Comparison of ENCODE assay signal across 15 cellular contexts in genomic region chr19:38276942-38277517, GRCh38. TPM values are rescaled to one million over a fixed set of nuclear protein-coding genes. Genes with fewer than 3 reads are reported as not detected.
DNase-seq lines count a peak whose midpoint lies in the region; ATAC-seq, FAIRE-seq and TF ChIP-seq lines count a peak whose summit lies in the region.
"Had no signal": no experiment of that assay in that cellular context is flagged by ENCODE, and none has a peak within 500 bp of the region (broad histone marks: within the 10 kb centered on the region; RNA-seq: fewer than 3 reads in every experiment).

No MANE protein-coding gene starts in this region.

- no peak for TF ChIP-seq RAD21 in K562 (CRISPR knock-in tag; conservative IDR thresholded peaks at IDR 0.05 in 1 of 2, IDR thresholded peaks at IDR 0.05 in 1 of 2)

- H3K9ac ChIP-seq in K562 (ENCODE audit: insufficient read depth in 1 of 2, low read depth in 2 of 2, low read length in 2 of 2) (no peak overlapping the region), smooth muscle cell (ENCODE audit: low read depth) (no peak overlapping the region)

- H3K79me2 ChIP-seq in K562 (ENCODE audit: control insufficient read depth, insufficient read depth, low read length) (no peaks in the 10 kb centered on the region), smooth muscle cell (ENCODE audit: low read depth) (peaks cover 44% of the 10 kb centered on the region)

- whole genome bisulfite sequencing in K562 (ENCODE audit: insufficient coverage, low coverage, missing lambda C conversion rate) = 82% methylated on average over 7 of the region's 7 CpGs
- WGBS in right lobe of liver (ENCODE audit: insufficient coverage, low coverage, low lambda C conversion rate, missing lambda C conversion rate) = 86% methylated on average over 6 of the region's 7 CpGs
- WGBS in smooth muscle cell (ENCODE audit: low lambda C conversion rate) = 77% methylated on average over 7 of the region's 7 CpGs
- WGBS in testis, 2 donors = 89 to 90% methylated on average over 7 of the region's 7 CpGs

- in situ Hi-C loops in K562 (cut with MboI) = no loop called here

- H3F3A ChIP-seq in smooth muscle cell (ENCODE audit: low read depth) = peaks cover 26% of the 10 kb centered on the region

- H3K27ac Mint-ChIP-seq in Caco-2 (ENCODE audit: unreplicated experiment) = peak overlapping the region; percentile 72
- H3K27ac Mint-ChIP-seq in activated CD4-positive, alpha-beta T cell treated with anti-CD3 and anti-CD28 coated beads, Interleukin-2, amount 10 ng/mL, durations not matched to agents 24 days and 14 days = no peak overlapping the region
- H3K27ac Mint-ChIP-seq: stimulated activated naive B cell treated with anti-CD40 and anti-IgM and Interleukin-4, amounts not matched to agents 10 μg/mL and 1 μg/mL and 100 μg/mL, for 72 hours had no signal

- TF ChIP-seq CTCF in Caco-2 (IDR thresholded peaks at IDR 0.05; ENCODE audit: insufficient read depth in 1 of 2, low read depth in 1 of 2, low read length in 1 of 2, severe bottlenecking in 1 of 2, unreplicated experiment in 1 of 2) (no peak), K562 (IDR thresholded peaks at IDR 0.05 in 2 of 3, conservative IDR thresholded peaks at IDR 0.05 in 1 of 3; ENCODE audit: insufficient read depth in 2 of 3, low read depth in 1 of 3, low read length in 3 of 3) (no peak), right lobe of liver (IDR thresholded peaks at IDR 0.05) (no peak), smooth muscle cell (IDR thresholded peaks at IDR 0.05; ENCODE audit: borderline replicate concordance, insufficient read depth, poor library complexity, severe bottlenecking) (no peak), GM10266 (IDR thresholded peaks at IDR 0.05; ENCODE audit: control insufficient read depth, insufficient read depth, low read depth, missing control alignments) (no peak), testis (IDR thresholded peaks at IDR 0.05) (no peak)

- H3K27me3 Mint-ChIP-seq in Caco-2 (ENCODE audit: insufficient read depth, unreplicated experiment) = no peaks in the 10 kb centered on the region
- H3K27me3 Mint-ChIP-seq in activated CD4-positive, alpha-beta T cell treated with anti-CD3 and anti-CD28 coated beads, Interleukin-2, amount 10 ng/mL, durations not matched to agents 24 days and 14 days = no peaks in the 10 kb centered on the region
- H3K27me3 Mint-ChIP-seq: stimulated activated naive B cell treated with anti-CD40 and anti-IgM and Interleukin-4, amounts not matched to agents 10 μg/mL and 1 μg/mL and 100 μg/mL, for 72 hours had no signal

- ATAC-seq in K562 = no peak
- no peak for ATAC-seq in right lobe of liver
- ATAC-seq: stimulated activated naive B cell treated with anti-CD40 and anti-IgM and Interleukin-4, amounts not matched to agents 10 μg/mL and 1 μg/mL and 100 μg/mL, for 72 hours had no signal

- H3K9me1 ChIP-seq in K562 (ENCODE audit: control insufficient read depth, insufficient read depth, low read length) = no peaks in the 10 kb centered on the region

- POLR2A ChIA-PET in Caco-2 (lab: Charles Lee) (interaction anchor here (0.8 to 1.4 kb wide), 3 partner anchors 9 to 13 kb away, joined by 3 to 9 read pairs (median 8); partner anchors contain the start of gene SPINT2), K562 (lab: Yijun Ruan, JAX) (interaction anchor here (0.7 to 1.4 kb wide), 4 partner anchors 9 to 14 kb away, joined by 3 to 5 read pairs (median 3); no protein-coding TSS in a partner anchor)

- peaks cover 3% of the 10 kb centered on the region for H3K36me3 ChIP-seq in Caco-2 (ENCODE audit: control insufficient read depth, insufficient read depth, low read length)
- no peaks in the 10 kb centered on the region for H3K36me3 ChIP-seq in K562 (ENCODE audit: control insufficient read depth, insufficient read depth, low read length)
- H3K36me3 ChIP-seq in right lobe of liver = no peaks in the 10 kb centered on the region
- H3K36me3 ChIP-seq in smooth muscle cell (ENCODE audit: low read depth) = no peaks in the 10 kb centered on the region
- H3K36me3 ChIP-seq in testis (ENCODE audit: low read depth, missing control alignments) = no peaks in the 10 kb centered on the region

- no peak overlapping the region for H3K4me3 ChIP-seq in Caco-2 (ENCODE audit: low read depth, low read length)
- H3K4me3 ChIP-seq in K562 = no peak overlapping the region
- H3K4me3 ChIP-seq in right lobe of liver = no peak overlapping the region
- H3K4me3 ChIP-seq in smooth muscle cell = no peak overlapping the region
- no peak overlapping the region for H3K4me3 ChIP-seq in testis

- no peaks in the 10 kb centered on the region for H4K20me1 ChIP-seq in K562 (replicated peaks; ENCODE audit: control insufficient read depth, insufficient read depth, low read length)
- peaks cover 54% of the 10 kb centered on the region for H4K20me1 ChIP-seq in smooth muscle cell (ENCODE audit: low read depth)

- H3K9me3 Mint-ChIP-seq in Caco-2 (ENCODE audit: unreplicated experiment) = no peaks in the 10 kb centered on the region
- no peaks in the 10 kb centered on the region for H3K9me3 Mint-ChIP-seq in activated CD4-positive, alpha-beta T cell treated with anti-CD3 and anti-CD28 coated beads, Interleukin-2, amount 10 ng/mL, durations not matched to agents 24 days and 14 days
- H3K9me3 Mint-ChIP-seq: stimulated activated naive B cell treated with anti-CD40 and anti-IgM and Interleukin-4, amounts not matched to agents 10 μg/mL and 1 μg/mL and 100 μg/mL, for 72 hours had no signal

- no peak overlapping the region for H3K27ac ChIP-seq in K562 (ENCODE audit: extremely low read depth, low read depth, low read length)
- peak overlapping the region; percentile 16 to 61 (median 21) for H3K27ac ChIP-seq in right lobe of liver
- H3K27ac ChIP-seq in smooth muscle cell (ENCODE audit: low read depth) = peak overlapping the region; percentile 75
- peak overlapping the region in 1 of 2 donors; percentile 71 for H3K27ac ChIP-seq in testis

- BruUV-seq in Caco-2 (replicated peaks; lab: Mats Ljungman, UMichigan) = no TSS peak
- BruUV-seq in K562 (replicated peaks; lab: Mats Ljungman, UMichigan) = no TSS peak

- intact Hi-C loops in Caco-2 (cut with micrococcal nuclease; ENCODE audit: unreplicated experiment) = loop anchor here (1.0 to 5.0 kb wide), 3 partner anchors 13 to 39 kb away; partner anchors contain the start of gene SPINT2
- intact Hi-C loops in K562 (cut with micrococcal nuclease) = no loop called here
- intact Hi-C loops in right lobe of liver (cut with DNase I) = no loop called here
- intact Hi-C loops in activated CD4-positive, alpha-beta T cell treated with anti-CD3 and anti-CD28 coated beads, Interleukin-2, amount 10 ng/mL, durations not matched to agents 24 days and 14 days (cut with micrococcal nuclease) = no loop called here
- intact Hi-C loops in testis (cut with DNase I; ENCODE audit: low total_unique reads) = no loop called here

- H2AFZ ChIP-seq in K562 (ENCODE audit: low read depth, low read length) (peak overlapping the region; percentile 51), smooth muscle cell (ENCODE audit: low read depth) (no peak overlapping the region)

- H3K4me2 ChIP-seq in K562 (ENCODE audit: insufficient read depth, low read length) = no peak overlapping the region
- H3K4me2 ChIP-seq in smooth muscle cell = peak overlapping the region; percentile 48

- H3K4me3 Mint-ChIP-seq in Caco-2 (ENCODE audit: unreplicated experiment) = peak overlapping the region; percentile 35
- H3K4me3 Mint-ChIP-seq in activated CD4-positive, alpha-beta T cell treated with anti-CD3 and anti-CD28 coated beads, Interleukin-2, amount 10 ng/mL, durations not matched to agents 24 days and 14 days = no peak overlapping the region
- H3K4me3 Mint-ChIP-seq: stimulated activated naive B cell treated with anti-CD40 and anti-IgM and Interleukin-4, amounts not matched to agents 10 μg/mL and 1 μg/mL and 100 μg/mL, for 72 hours had no signal

- TF ChIP-seq EP300 in K562 (IDR thresholded peaks at IDR 0.05; ENCODE audit: low read length) = no peak

- H3K36me3 Mint-ChIP-seq in Caco-2 (ENCODE audit: insufficient read depth, unreplicated experiment) = peaks cover 83% of the 10 kb centered on the region
- no peaks in the 10 kb centered on the region for H3K36me3 Mint-ChIP-seq in activated CD4-positive, alpha-beta T cell treated with anti-CD3 and anti-CD28 coated beads, Interleukin-2, amount 10 ng/mL, durations not matched to agents 24 days and 14 days (ENCODE audit: low read depth)

- peaks cover 56% of the 10 kb centered on the region for H3K4me1 ChIP-seq in Caco-2
- peaks cover 7 to 9% of the 10 kb centered on the region in 2 experiments; a peak in 4 of 5 replicates for H3K4me1 ChIP-seq in K562 (replicated peaks in 1 of 2; ENCODE audit: control insufficient read depth in 2 of 2, insufficient read depth in 2 of 2, low read length in 2 of 2)
- no peaks in the 10 kb centered on the region for H3K4me1 ChIP-seq in right lobe of liver
- peaks cover 9% of the 10 kb centered on the region for H3K4me1 ChIP-seq in smooth muscle cell (ENCODE audit: low read depth)
- peaks cover 8% of the 10 kb centered on the region for H3K4me1 ChIP-seq in testis

- TF ChIP-seq POLR2A in K562 (conservative IDR thresholded peaks at IDR 0.05) (no peak), right lobe of liver (IDR thresholded peaks at IDR 0.05) (no peak), testis (IDR thresholded peaks at IDR 0.05) (no peak)

- H3K9me3 ChIP-seq in Caco-2 (no peaks in the 10 kb centered on the region), K562 (replicated peaks; ENCODE audit: control insufficient read depth, insufficient read depth, low read depth, low read length) (no peaks in the 10 kb centered on the region), right lobe of liver (no peaks in the 10 kb centered on the region), smooth muscle cell (replicated peaks; ENCODE audit: low read depth) (no peaks in the 10 kb centered on the region), testis (no peaks in the 10 kb centered on the region)

- CTCF ChIA-PET in Caco-2 (lab: Charles Lee) (interaction anchor here (0.6 to 0.9 kb wide), 3 partner anchors 12 to 126 kb away, joined by 3 to 4 read pairs (median 3); partner anchors contain the start of gene FAM98C), K562 (lab: Yijun Ruan, JAX; ENCODE audit: low intra/inter-chr PET ratio) (no interaction called here)

- H3K4me1 Mint-ChIP-seq in Caco-2 (ENCODE audit: low read depth, unreplicated experiment) = peaks cover 35% of the 10 kb centered on the region
- H3K4me1 Mint-ChIP-seq in activated CD4-positive, alpha-beta T cell treated with anti-CD3 and anti-CD28 coated beads, Interleukin-2, amount 10 ng/mL, durations not matched to agents 24 days and 14 days = peaks cover 8% of the 10 kb centered on the region

- no peak for DNase-seq in Caco-2
- no peak for DNase-seq in K562 (ENCODE audit: extremely low read depth in 1 of 4, low spot score in 3 of 4)
- no peak for DNase-seq in right lobe of liver
- no peak for DNase-seq in smooth muscle cell (lab: John Stamatoyannopoulos, UW; ENCODE audit: unreplicated experiment)
- DNase-seq in GM10266 (ENCODE audit: extremely low spot score) = no peak
- no peak for DNase-seq in NOMO-1 treated with DMSO at 0.1 percent for 48 hours (lab: John Stamatoyannopoulos, UW; ENCODE audit: unreplicated experiment)
- no peak for DNase-seq in activated CD4-positive, alpha-beta T cell treated with anti-CD3 and anti-CD28 coated beads, Interleukin-2, amount 10 ng/mL, durations not matched to agents 24 days and 14 days
- DNase-seq in testis = no peak
- DNase-seq: activated gamma-delta T cell treated with Interleukin-2 at 50 U/mL for 16 hours; effector memory CD4-positive, alpha-beta T cell; NCI-H1092 treated with DMSO at 0.1 percent for 48 hours; stimulated activated naive B cell treated with anti-CD40 and anti-IgM and Interleukin-4, amounts not matched to agents 10 μg/mL and 1 μg/mL and 100 μg/mL, for 72 hours had no signal

- no peak for FAIRE-seq in K562 (lab: Jason Lieb, UNC)
- FAIRE-seq: H1, keratinocyte had no signal

- H3K27me3 ChIP-seq in Caco-2 (replicated peaks; ENCODE audit: control insufficient read depth, insufficient read depth, low read length) = no peaks in the 10 kb centered on the region
- H3K27me3 ChIP-seq in K562 (ENCODE audit: control insufficient read depth in 2 of 2, insufficient read depth in 2 of 2, low read length in 2 of 2) = no peaks in the 10 kb centered on the region
- no peaks in the 10 kb centered on the region for H3K27me3 ChIP-seq in right lobe of liver
- H3K27me3 ChIP-seq in smooth muscle cell (ENCODE audit: low read depth) = no peaks in the 10 kb centered on the region
- H3K27me3 ChIP-seq in testis = no peaks in the 10 kb centered on the region

RNA-seq across cellular contexts. Expression of gene SPINT2, which starts 12.7 kb away (rescaled TPM):
- 728 and 748 TPM in 2 replicates for total RNA-seq in Caco-2 (2022)
- 0.49 and 2.1 TPM in 2 replicates for total RNA-seq in K562 (2011; cell fraction: chromatin; rRNA removed; ENCODE audit: low replicate concordance)
- 1.7 and 3.2 TPM in 2 replicates for total RNA-seq in K562 (2011; cell fraction: nucleolus; rRNA removed)
- 0.73 and 4.7 TPM in 2 replicates for total RNA-seq in K562 (2011; cell fraction: nucleoplasm; rRNA removed)
- 1.0 and 3.5 TPM in 2 replicates for total RNA-seq in K562 (2014; rRNA removed)
- total RNA-seq in K562 (2014; rRNA removed; fragmentation: Illumina TruSeq; extraction: Trizol) = 0.38 and 0.84 TPM in 2 replicates
- total RNA-seq in K562 (2015; rRNA removed; fragmentation: Illumina TruSeq; extraction: Trizol) = 0.65 and 1.4 TPM in 2 replicates
- total RNA-seq in K562 (2021) = 1.9 and 2.1 TPM in 2 replicates
- polyA plus RNA-seq in K562 (2011; rRNA removed) = 4.5 and 4.6 TPM in 2 replicates
- polyA plus RNA-seq in K562 (2011; cell fraction: cytosol; rRNA removed) = 3.5 and 6.8 TPM in 2 replicates
- polyA plus RNA-seq in K562 (2011; cell fraction: nucleus; rRNA removed) = 3.8 and 4.9 TPM in 2 replicates
- 0.69 and 1.3 TPM in 2 replicates for polyA plus RNA-seq in K562 (2012)
- 3.6 and 4.4 TPM in 2 replicates for polyA plus RNA-seq in K562 (2014; fragmentation: Illumina TruSeq; extraction: Trizol)
- 1 to 10 TPM; 3.4 to 4.1 TPM for polyA plus RNA-seq in K562 (2014; fragmentation: Nextera tagmentation; extraction: Ambion mirVana)
- 0.93 and 1.6 TPM in 2 replicates for polyA plus RNA-seq in K562 (2014; rRNA removed)
- 1.9 and 3.0 TPM in 2 replicates for polyA minus RNA-seq in K562 (2011; rRNA and poly(A)+ RNA removed)
- 4.6 TPM in 1 of 2 replicates, not detected in the other for polyA minus RNA-seq in K562 (2011; cell fraction: cytosol; rRNA and poly(A)+ RNA removed)
- 0.40 and 2.0 TPM in 2 replicates for polyA minus RNA-seq in K562 (2011; cell fraction: nucleus; rRNA and poly(A)+ RNA removed)
- 10 to 100 TPM in 1 of 6 experiments, 1 to 10 TPM in 5; 3.5 to 19.1 (median 6.2) TPM for total RNA-seq in right lobe of liver
- total RNA-seq in smooth muscle cell = 153 and 157 TPM in 2 replicates
- polyA plus RNA-seq in smooth muscle cell = 201 and 453 TPM in 2 replicates
- total RNA-seq in activated CD4-positive, alpha-beta T cell treated with anti-CD3 and anti-CD28 coated beads, Interleukin-2, amount 10 ng/mL, durations not matched to agents 24 days and 14 days = 69.6 and 70.7 TPM in 2 replicates
- total RNA-seq in testis = 100 to 1,000 TPM; 372 to 389 TPM
- polyA plus RNA-seq in testis (ENCODE audit: insufficient read depth, low read depth, low replicate concordance) = 480 TPM

RNA-seq across cellular contexts. Expression of gene PPP1R14A, which starts 20.9 kb away (rescaled TPM):
- total RNA-seq in Caco-2 (2022) = 11.1 and 13.8 TPM in 2 replicates
- total RNA-seq in K562 (2011; cell fraction: chromatin; rRNA removed; ENCODE audit: low replicate concordance) = 6.6 and 11.8 TPM in 2 replicates
- total RNA-seq in K562 (2011; cell fraction: nucleolus; rRNA removed) = 9.3 and 13.7 TPM in 2 replicates
- total RNA-seq in K562 (2011; cell fraction: nucleoplasm; rRNA removed) = 11.6 and 12.5 TPM in 2 replicates
- total RNA-seq in K562 (2014; rRNA removed) = 60.7 and 74.0 TPM in 2 replicates
- 0.80 and 1.7 TPM in 2 replicates for total RNA-seq in K562 (2014; rRNA removed; fragmentation: Illumina TruSeq; extraction: Trizol)
- 6.5 and 7.5 TPM in 2 replicates for total RNA-seq in K562 (2015; rRNA removed; fragmentation: Illumina TruSeq; extraction: Trizol)
- total RNA-seq in K562 (2021) = 107 TPM in 2 replicates
- polyA plus RNA-seq in K562 (2011; rRNA removed) = 24.7 and 26.4 TPM in 2 replicates
- 41.0 and 143 TPM in 2 replicates for polyA plus RNA-seq in K562 (2011; cell fraction: cytosol; rRNA removed)
- 21.3 and 32.8 TPM in 2 replicates for polyA plus RNA-seq in K562 (2011; cell fraction: nucleus; rRNA removed)
- polyA plus RNA-seq in K562 (2012) = 67.8 and 104 TPM in 2 replicates
- polyA plus RNA-seq in K562 (2014; fragmentation: Illumina TruSeq; extraction: Trizol) = 12.1 and 31.5 TPM in 2 replicates
- polyA plus RNA-seq in K562 (2014; fragmentation: Nextera tagmentation; extraction: Ambion mirVana) = 1 to 10 TPM in 1 of 2 experiments, under 1 TPM in 1; 0.44 to 1.1 TPM
- 179 and 181 TPM in 2 replicates for polyA plus RNA-seq in K562 (2014; rRNA removed)
- polyA minus RNA-seq in K562 (2011; rRNA and poly(A)+ RNA removed) = 1.6 and 1.9 TPM in 2 replicates
- 10.9 and 22.5 TPM in 2 replicates for polyA minus RNA-seq in K562 (2011; cell fraction: cytosol; rRNA and poly(A)+ RNA removed)
- 5.1 and 10.1 TPM in 2 replicates for polyA minus RNA-seq in K562 (2011; cell fraction: nucleus; rRNA and poly(A)+ RNA removed)
- 1 to 10 TPM; 2.7 to 8.7 (median 6.7) TPM for total RNA-seq in right lobe of liver
- total RNA-seq in smooth muscle cell = 4.0 and 8.1 TPM in 2 replicates
- 88.4 and 89.7 TPM in 2 replicates for polyA plus RNA-seq in smooth muscle cell
- 60.3 and 61.1 TPM in 2 replicates for total RNA-seq in activated CD4-positive, alpha-beta T cell treated with anti-CD3 and anti-CD28 coated beads, Interleukin-2, amount 10 ng/mL, durations not matched to agents 24 days and 14 days
- total RNA-seq in testis = 100 to 1,000 TPM; 187 to 268 TPM
- polyA plus RNA-seq in testis (ENCODE audit: insufficient read depth, low read depth, low replicate concordance) = 97.1 TPM
- total RNA-seq: myocyte had no signal

RNA-seq across cellular contexts. Expression of gene C19orf33, which starts 27.0 kb away (rescaled TPM):
- total RNA-seq in Caco-2 (2022) = 12.7 and 18.6 TPM in 2 replicates
- not detected in 2 replicates for total RNA-seq in K562 (2011; cell fraction: chromatin; rRNA removed; ENCODE audit: low replicate concordance)
- total RNA-seq in K562 (2011; cell fraction: nucleolus; rRNA removed) = not detected in 2 replicates
- not detected in 2 replicates for total RNA-seq in K562 (2011; cell fraction: nucleoplasm; rRNA removed)
- not detected in 2 replicates for total RNA-seq in K562 (2014; rRNA removed)
- total RNA-seq in K562 (2014; rRNA removed; fragmentation: Illumina TruSeq; extraction: Trizol) = not detected in 2 replicates
- total RNA-seq in K562 (2015; rRNA removed; fragmentation: Illumina TruSeq; extraction: Trizol) = not detected in 2 replicates
- total RNA-seq in K562 (2021) = not detected in 2 replicates
- not detected in 2 replicates for polyA plus RNA-seq in K562 (2011; rRNA removed)
- 0.57 TPM in 1 of 2 replicates, not detected in the other for polyA plus RNA-seq in K562 (2011; cell fraction: cytosol; rRNA removed)
- not detected in 2 replicates for polyA plus RNA-seq in K562 (2011; cell fraction: nucleus; rRNA removed)
- polyA plus RNA-seq in K562 (2012) = 0.29 TPM in 1 of 2 replicates, not detected in the other
- not detected in 2 replicates for polyA plus RNA-seq in K562 (2014; fragmentation: Illumina TruSeq; extraction: Trizol)
- not detected for polyA plus RNA-seq in K562 (2014; fragmentation: Nextera tagmentation; extraction: Ambion mirVana)
- 3.2 TPM in 1 of 2 replicates, not detected in the other for polyA plus RNA-seq in K562 (2014; rRNA removed)
- not detected in 2 replicates for polyA minus RNA-seq in K562 (2011; rRNA and poly(A)+ RNA removed)
- polyA minus RNA-seq in K562 (2011; cell fraction: cytosol; rRNA and poly(A)+ RNA removed) = not detected in 2 replicates
- polyA minus RNA-seq in K562 (2011; cell fraction: nucleus; rRNA and poly(A)+ RNA removed) = 0.81 TPM in 1 of 2 replicates, not detected in the other
- 1 to 10 TPM in 1 of 6 experiments, not detected in 5; 1.8 TPM for total RNA-seq in right lobe of liver
- 97.5 and 136 TPM in 2 replicates for total RNA-seq in smooth muscle cell
- 22.1 and 96.5 TPM in 2 replicates for polyA plus RNA-seq in smooth muscle cell
- 0.52 TPM in 1 of 2 replicates, not detected in the other for total RNA-seq in activated CD4-positive, alpha-beta T cell treated with anti-CD3 and anti-CD28 coated beads, Interleukin-2, amount 10 ng/mL, durations not matched to agents 24 days and 14 days
- total RNA-seq in testis = 1 to 10 TPM; 1.1 to 1.7 TPM
- 7.9 TPM for polyA plus RNA-seq in testis (ENCODE audit: insufficient read depth, low read depth, low replicate concordance)
- total RNA-seq: myocyte had no signal

RNA-seq across cellular contexts. Expression of gene YIF1B, which starts 38.7 kb away (rescaled TPM):
- total RNA-seq in Caco-2 (2022) (61.7 and 66.7 TPM in 2 replicates), K562 (2014; rRNA removed) (397 and 458 TPM in 2 replicates), K562 (2014; rRNA removed; fragmentation: Illumina TruSeq; extraction: Trizol) (92.4 and 102 TPM in 2 replicates), K562 (2015; rRNA removed; fragmentation: Illumina TruSeq; extraction: Trizol) (213 and 217 TPM in 2 replicates), K562 (2021) (329 and 345 TPM in 2 replicates), right lobe of liver (10 to 100 TPM; 26.3 to 69.7 (median 42.0) TPM), smooth muscle cell (80.1 and 87.5 TPM in 2 replicates), testis (10 to 100 TPM; 63.5 to 63.7 TPM)
- total RNA-seq in K562 (2011; cell fraction: chromatin; rRNA removed; ENCODE audit: low replicate concordance) = 108 and 422 TPM in 2 replicates
- total RNA-seq in K562 (2011; cell fraction: nucleolus; rRNA removed) = 844 and 880 TPM in 2 replicates
- 389 and 454 TPM in 2 replicates for total RNA-seq in K562 (2011; cell fraction: nucleoplasm; rRNA removed)
- polyA plus RNA-seq in K562 (2011; rRNA removed) (400 and 618 TPM in 2 replicates), K562 (2014; fragmentation: Illumina TruSeq; extraction: Trizol) (323 and 490 TPM in 2 replicates), K562 (2014; fragmentation: Nextera tagmentation; extraction: Ambion mirVana) (10 to 100 TPM in 1 of 2 experiments, 1 to 10 TPM in 1; 8.5 to 84.7 TPM), K562 (2014; rRNA removed) (586 and 617 TPM in 2 replicates), smooth muscle cell (185 and 216 TPM in 2 replicates), testis (ENCODE audit: insufficient read depth, low read depth, low replicate concordance) (52.1 TPM)
- 1,022 and 1,984 TPM in 2 replicates for polyA plus RNA-seq in K562 (2011; cell fraction: cytosol; rRNA removed)
- polyA plus RNA-seq in K562 (2011; cell fraction: nucleus; rRNA removed) = 645 and 781 TPM in 2 replicates
- polyA plus RNA-seq in K562 (2012) = 339 and 566 TPM in 2 replicates
- 79.0 and 123 TPM in 2 replicates for polyA minus RNA-seq in K562 (2011; rRNA and poly(A)+ RNA removed)
- polyA minus RNA-seq in K562 (2011; cell fraction: cytosol; rRNA and poly(A)+ RNA removed) = 183 and 249 TPM in 2 replicates
- 64.5 and 82.9 TPM in 2 replicates for polyA minus RNA-seq in K562 (2011; cell fraction: nucleus; rRNA and poly(A)+ RNA removed)
- total RNA-seq in activated CD4-positive, alpha-beta T cell treated with anti-CD3 and anti-CD28 coated beads, Interleukin-2, amount 10 ng/mL, durations not matched to agents 24 days and 14 days = 83.4 and 84.7 TPM in 2 replicates

RNA-seq across cellular contexts. Expression of gene KCNK6, which starts 42.6 kb away (rescaled TPM):
- total RNA-seq in Caco-2 (2022) (6.1 and 7.8 TPM in 2 replicates), K562 (2014; rRNA removed) (0.05 and 0.12 TPM in 2 replicates), K562 (2014; rRNA removed; fragmentation: Illumina TruSeq; extraction: Trizol) (0.06 and 0.15 TPM in 2 replicates), K562 (2015; rRNA removed; fragmentation: Illumina TruSeq; extraction: Trizol) (0.04 and 0.07 TPM in 2 replicates), K562 (2021) (0.18 and 0.31 TPM in 2 replicates), right lobe of liver (1 to 10 TPM; 1.1 to 3.1 (median 2.2) TPM), smooth muscle cell (6.5 and 7.2 TPM in 2 replicates), testis (1 to 10 TPM; 2.3 to 3.5 TPM)
- total RNA-seq in K562 (2011; cell fraction: chromatin; rRNA removed; ENCODE audit: low replicate concordance) = 0.18 and 0.90 TPM in 2 replicates
- total RNA-seq in K562 (2011; cell fraction: nucleolus; rRNA removed) = 0.17 and 0.92 TPM in 2 replicates
- total RNA-seq in K562 (2011; cell fraction: nucleoplasm; rRNA removed) = 0.29 and 1.1 TPM in 2 replicates
- polyA plus RNA-seq in K562 (2011; rRNA removed) (0.07 and 0.16 TPM in 2 replicates), K562 (2014; fragmentation: Illumina TruSeq; extraction: Trizol) (0.08 and 0.42 TPM in 2 replicates), K562 (2014; fragmentation: Nextera tagmentation; extraction: Ambion mirVana) (under 1 TPM; 0.24 to 0.27 TPM), K562 (2014; rRNA removed) (0.07 and 0.08 TPM in 2 replicates), smooth muscle cell (12.6 and 13.4 TPM in 2 replicates), testis (ENCODE audit: insufficient read depth, low read depth, low replicate concordance) (3.4 TPM)
- 0.07 and 0.25 TPM in 2 replicates for polyA plus RNA-seq in K562 (2011; cell fraction: cytosol; rRNA removed)
- 0.10 TPM in 2 replicates for polyA plus RNA-seq in K562 (2011; cell fraction: nucleus; rRNA removed)
- polyA plus RNA-seq in K562 (2012) = 0.20 and 0.47 TPM in 2 replicates
- polyA minus RNA-seq in K562 (2011; rRNA and poly(A)+ RNA removed) = 0.07 and 0.09 TPM in 2 replicates
- not detected in 2 replicates for polyA minus RNA-seq in K562 (2011; cell fraction: cytosol; rRNA and poly(A)+ RNA removed)
- under 0.01 and 0.11 TPM in 2 replicates for polyA minus RNA-seq in K562 (2011; cell fraction: nucleus; rRNA and poly(A)+ RNA removed)
- 18.7 and 20.1 TPM in 2 replicates for total RNA-seq in activated CD4-positive, alpha-beta T cell treated with anti-CD3 and anti-CD28 coated beads, Interleukin-2, amount 10 ng/mL, durations not matched to agents 24 days and 14 days
